ENCODE assay signal across 30 cellular contexts in genomic region chrX:97895751-97896150, GRCh38.
A peak's percentile ranks its signal among the peaks of the same experiment; 100 is the strongest.
DNase-seq lines count a peak whose midpoint lies in the region; ATAC-seq and TF ChIP-seq lines count a peak whose summit lies in the region.
"Had no signal": no experiment of that assay in that cellular context is flagged by ENCODE, and none has a peak within 500 bp of the region (broad histone marks: within the 10 kb centered on the region; RNA-seq: fewer than 3 reads in every experiment).

No MANE protein-coding gene starts in this region.

- intact Hi-C loops in ovary (cut with DNase I): no loop called here

- 29% methylated on average over 1 of the region's 1 CpG for WGBS in smooth muscle cell (ENCODE audit: low lambda C conversion rate)
- WGBS in ovary, 3 donors: 11 to 20% (median 12%) methylated on average over 1 of the region's 1 CpG

- H3F3A ChIP-seq in smooth muscle cell (ENCODE audit: low read depth): no peaks in the 10 kb centered on the region

- H2AFZ ChIP-seq in smooth muscle cell (ENCODE audit: low read depth): peak overlapping the region; percentile 17

- H3K9me3 ChIP-seq in RWPE2 (ENCODE audit: severe bottlenecking) (no peaks in the 10 kb centered on the region), smooth muscle cell (replicated peaks; ENCODE audit: low read depth) (no peaks in the 10 kb centered on the region), ovary (no peaks in the 10 kb centered on the region)
- H3K9me3 ChIP-seq: left lung, prostate gland, testis had no signal

- H3K27me3 ChIP-seq in RWPE2 (ENCODE audit: insufficient read depth, poor library complexity, severe bottlenecking): no peaks in the 10 kb centered on the region
- H3K27me3 ChIP-seq in smooth muscle cell (ENCODE audit: low read depth): no peaks in the 10 kb centered on the region
- H3K27me3 ChIP-seq in ovary: no peaks in the 10 kb centered on the region
- H3K27me3 ChIP-seq: brain microvascular endothelial cell, left lung, testis had no signal

- no peak for TF ChIP-seq POLR2A in ovary (IDR thresholded peaks at IDR 0.05)

- H3K4me3 ChIP-seq in RWPE2 (ENCODE audit: severe bottlenecking) (no peak overlapping the region), fibroblast of mammary gland (ENCODE audit: control insufficient read depth, low read depth, low read length) (no peak overlapping the region), smooth muscle cell (no peak overlapping the region), ovary (no peak overlapping the region)
- H3K4me3 ChIP-seq: left lung, prostate gland, testis had no signal

- H3K27ac ChIP-seq in RWPE2 (ENCODE audit: poor library complexity, severe bottlenecking) (peak overlapping the region; percentile 46), smooth muscle cell (ENCODE audit: low read depth) (peak overlapping the region; percentile 1), ovary (no peak overlapping the region)
- H3K27ac ChIP-seq: brain microvascular endothelial cell, epithelial cell of prostate, left lung, prostate gland, testis, VCaP had no signal

- no peak for TF ChIP-seq EP300 in ovary (IDR thresholded peaks at IDR 0.05)

- H3K36me3 Mint-ChIP-seq in naive thymus-derived CD8-positive, alpha-beta T cell: no peaks in the 10 kb centered on the region
- H3K36me3 Mint-ChIP-seq: activated naive CD8-positive, alpha-beta T cell treated with anti-CD3 and anti-CD28 coated beads, Interleukin-2, amount 10 ng/mL, durations not matched to agents 7 days and 5 days; CD8-positive, alpha-beta memory T cell; immature natural killer cell had no signal

- H3K36me3 ChIP-seq in RWPE2 (ENCODE audit: low read depth) (no peaks in the 10 kb centered on the region), smooth muscle cell (ENCODE audit: low read depth) (no peaks in the 10 kb centered on the region), ovary (no peaks in the 10 kb centered on the region)
- H3K36me3 ChIP-seq: brain microvascular endothelial cell, left lung, prostate gland had no signal

- ATAC-seq in RWPE2 (ENCODE audit: low read depth): peak; percentile 48; the same call in 2 of the 3 replicates
- ATAC-seq in naive thymus-derived CD8-positive, alpha-beta T cell: no peak
- ATAC-seq in GM21447 (IDR thresholded peaks at IDR 0.05; ENCODE audit: unreplicated experiment): no peak
- ATAC-seq: HCT116, left lung, Right ventricle myocardium inferior had no signal

- H3K9ac ChIP-seq in smooth muscle cell (ENCODE audit: low read depth): no peak overlapping the region

- DNase-seq in EL (peak; percentile 47), RWPE2 (ENCODE audit: low spot score) (no peak), fibroblast of mammary gland (ENCODE audit: low read depth) (peak; percentile 18), smooth muscle cell (lab: John Stamatoyannopoulos, UW; ENCODE audit: unreplicated experiment) (no peak), ovary (no peak)
- no peak for DNase-seq in naive thymus-derived CD8-positive, alpha-beta T cell
- DNase-seq: activated CD4-positive, alpha-beta T cell treated with anti-CD3 and anti-CD28 coated beads for 48 hours; activated CD8-positive, alpha-beta memory T cell treated with anti-CD3 and anti-CD28 coated beads for 24 hours; activated effector memory CD4-positive, alpha-beta T cell treated with anti-CD3 and anti-CD28 coated beads, Interleukin-2, amount 50 U/mL, for 16 hours; activated naive CD8-positive, alpha-beta T cell treated with anti-CD3 and anti-CD28 coated beads, Interleukin-2, amount 10 ng/mL, durations not matched to agents 7 days and 5 days; activated T-cell treated with anti-CD3 and anti-CD28 coated beads, Interleukin-2, amount 50 U/mL, for 1 hour; brain microvascular endothelial cell; CD8-positive, alpha-beta memory T cell; effector CD4-positive, alpha-beta T cell; foreskin melanocyte; GDM1; hypothalamus; immature natural killer cell; left lung; NCI-H1436 treated with DMSO at 0.1 percent for 48 hours; NCI-H774; stimulated activated naive CD4-positive, alpha-beta T cell treated with Interleukin-2 at 50 U/mL for 16 hours; testis had no signal

- no peak overlapping the region for H3K27ac Mint-ChIP-seq in naive thymus-derived CD8-positive, alpha-beta T cell
- H3K27ac Mint-ChIP-seq: activated naive CD8-positive, alpha-beta T cell treated with anti-CD3 and anti-CD28 coated beads, Interleukin-2, amount 10 ng/mL, durations not matched to agents 7 days and 5 days; CD8-positive, alpha-beta memory T cell; immature natural killer cell; T-helper 2 cell treated with Interferon-gamma antibody and Interleukin-4, amounts not matched to agents 5 μg/mL and 100 μg/mL, for 36 hours had no signal

- H4K20me1 ChIP-seq in smooth muscle cell (ENCODE audit: low read depth): no peaks in the 10 kb centered on the region

- H3K4me2 ChIP-seq in smooth muscle cell: peak overlapping the region; percentile 12

- no peak for TF ChIP-seq CTCF in RWPE2 (IDR thresholded peaks at IDR 0.05; ENCODE audit: poor library complexity, severe bottlenecking)
- TF ChIP-seq CTCF in fibroblast of mammary gland (conservative IDR thresholded peaks at IDR 0.05; ENCODE audit: control insufficient read depth, insufficient read depth, low read depth, low read length): no peak
- TF ChIP-seq CTCF in smooth muscle cell (IDR thresholded peaks at IDR 0.05; ENCODE audit: borderline replicate concordance, insufficient read depth, poor library complexity, severe bottlenecking): no peak
- no peak for TF ChIP-seq CTCF in ovary (IDR thresholded peaks at IDR 0.05)

- no peaks in the 10 kb centered on the region for H3K79me2 ChIP-seq in smooth muscle cell (ENCODE audit: low read depth)

- H3K4me1 ChIP-seq in RWPE2 (ENCODE audit: insufficient read depth, poor library complexity, severe bottlenecking) (peaks cover 7% of the 10 kb centered on the region), smooth muscle cell (ENCODE audit: low read depth) (peaks cover 16% of the 10 kb centered on the region), ovary (ENCODE audit: insufficient read depth) (no peaks in the 10 kb centered on the region)
- H3K4me1 ChIP-seq: left lung, prostate gland, testis had no signal

- POLR2A ChIA-PET in naive thymus-derived CD8-positive, alpha-beta T cell (lab: Charles Lee): no interaction called here

- H3K9me3 Mint-ChIP-seq in naive thymus-derived CD8-positive, alpha-beta T cell: peaks cover 0 to 13% (median 0%) of the 10 kb centered on the region in 9 donors
- H3K9me3 Mint-ChIP-seq: T-helper 2 cell treated with Interferon-gamma antibody and Interleukin-4, amounts not matched to agents 5 μg/mL and 100 μg/mL, for 36 hours had no signal

- no peaks in the 10 kb centered on the region for H3K4me1 Mint-ChIP-seq in naive thymus-derived CD8-positive, alpha-beta T cell
- H3K4me1 Mint-ChIP-seq: activated naive CD8-positive, alpha-beta T cell treated with anti-CD3 and anti-CD28 coated beads, Interleukin-2, amount 10 ng/mL, durations not matched to agents 7 days and 5 days; CD8-positive, alpha-beta memory T cell; immature natural killer cell had no signal

- no peak overlapping the region for H3K4me3 Mint-ChIP-seq in naive thymus-derived CD8-positive, alpha-beta T cell
- H3K4me3 Mint-ChIP-seq: activated naive CD8-positive, alpha-beta T cell treated with anti-CD3 and anti-CD28 coated beads, Interleukin-2, amount 10 ng/mL, durations not matched to agents 7 days and 5 days; CD8-positive, alpha-beta memory T cell; immature natural killer cell; T-helper 2 cell treated with Interferon-gamma antibody and Interleukin-4, amounts not matched to agents 5 μg/mL and 100 μg/mL, for 36 hours had no signal

- no peaks in the 10 kb centered on the region for H3K27me3 Mint-ChIP-seq in naive thymus-derived CD8-positive, alpha-beta T cell
- H3K27me3 Mint-ChIP-seq: activated naive CD8-positive, alpha-beta T cell treated with anti-CD3 and anti-CD28 coated beads, Interleukin-2, amount 10 ng/mL, durations not matched to agents 7 days and 5 days had no signal

Comparison
In these comparisons a context has a peak if more than half of its experiments do, and no peak if none do; other contexts are left out.
1. DNase-seq: peak in EL (single experiment) and fibroblast of mammary gland (single experiment); none in RWPE2 (single experiment), smooth muscle cell (single experiment), naive thymus-derived CD8-positive, alpha-beta T cell (0 of 10) and ovary (0 of 5).
2. H3K27ac ChIP-seq: peak in RWPE2 (single experiment) and smooth muscle cell (single experiment); none in ovary (0 of 2).